ENCODE assay signal across 16 cellular contexts in genomic region chr10:133162178-133162909, GRCh38. TPM values are rescaled to one million over a fixed set of nuclear protein-coding genes. Genes with fewer than 3 reads are reported as not detected.
DNase-seq lines count a peak whose midpoint lies in the region; ATAC-seq and TF ChIP-seq lines count a peak whose summit lies in the region.
"Had no signal": no experiment of that assay in that cellular context is flagged by ENCODE, and none has a peak within 500 bp of the region (broad histone marks: within the 10 kb centered on the region; RNA-seq: fewer than 3 reads in every experiment).

No MANE protein-coding gene starts in this region.

- ATAC-seq in WTC11 = no peak
- ATAC-seq: effector memory CD8-positive, alpha-beta T cell; foreskin keratinocyte had no signal

- POLR2A ChIA-PET in WTC11 (lab: Charles Lee) = no interaction called here

- H3K4me3 ChIP-seq in BLaER1 (peak overlapping the region; percentile 70; the same call in 1 of the 2 replicates), neural progenitor cell (no peak overlapping the region), stomach (no peak overlapping the region)

- H3K9ac ChIP-seq in BLaER1 = no peak overlapping the region
- no peak overlapping the region for H3K9ac ChIP-seq in neural progenitor cell

- DNase-seq in WTC11 (ENCODE audit: low spot score) (no peak), head of caudate nucleus (peak in 35 of 42 donors; percentile 28 to 83 (median 61)), neural progenitor cell (ENCODE audit: low spot score) (no peak), MV-4-11 (lab: John Stamatoyannopoulos, UW) (no peak), osteocyte (ENCODE audit: extremely low spot score, unreplicated experiment) (no peak), stomach (no peak), SIG-M5 treated with dmso at 0.1 percent for 504 hours (lab: John Stamatoyannopoulos, UW; ENCODE audit: unreplicated experiment) (no peak)
- DNase-seq: activated CD4-positive, CD25-positive, alpha-beta regulatory T cell; effector memory CD8-positive, alpha-beta T cell; foreskin keratinocyte; NCI-H1048; stimulated activated CD4-positive, alpha-beta T cell treated with anti-CD3 and anti-CD28 coated beads, Interleukin-12 subunit alpha, Interleukin-12 subunit beta, amount 100 ng/mL, for 4 hours had no signal

- no peak for TF ChIP-seq CTCF in WTC11 (IDR thresholded peaks at IDR 0.05)
- no peak for TF ChIP-seq CTCF in neural progenitor cell (IDR thresholded peaks at IDR 0.05)
- no peak for TF ChIP-seq CTCF in osteocyte (IDR thresholded peaks at IDR 0.05)
- TF ChIP-seq CTCF in stomach (IDR thresholded peaks at IDR 0.05) = no peak

- TF ChIP-seq EP300 in stomach (IDR thresholded peaks at IDR 0.05) = no peak

- TF ChIP-seq POLR2A in stomach (IDR thresholded peaks at IDR 0.05) = no peak

- no peaks in the 10 kb centered on the region for H3K9me3 Mint-ChIP-seq in WTC11
- H3K9me3 Mint-ChIP-seq in neural progenitor cell = peaks cover 4% of the 10 kb centered on the region
- H3K9me3 Mint-ChIP-seq in osteocyte (ENCODE audit: unreplicated experiment) = peaks cover 4% of the 10 kb centered on the region
- H3K9me3 Mint-ChIP-seq: effector memory CD8-positive, alpha-beta T cell had no signal

- H2AFZ ChIP-seq in neural progenitor cell (replicated peaks) = no peak overlapping the region

- H3K4me3 Mint-ChIP-seq in WTC11 (no peak overlapping the region; the same call in 1 of the 2 replicates), neural progenitor cell (peak overlapping the region; percentile 59), osteocyte (ENCODE audit: unreplicated experiment) (no peak overlapping the region)

- H3K27ac ChIP-seq in BLaER1 (no peak overlapping the region), neural progenitor cell (no peak overlapping the region), stomach (no peak overlapping the region)
- H3K27ac ChIP-seq: ascending aorta, foreskin keratinocyte, thoracic aorta had no signal

- H3K4me2 ChIP-seq in BLaER1 (peak overlapping the region; percentile 100), neural progenitor cell (no peak overlapping the region)

- peaks cover 5% of the 10 kb centered on the region; the same call in 1 of the 2 replicates for H3K36me3 Mint-ChIP-seq in WTC11
- peaks cover 4% of the 10 kb centered on the region for H3K36me3 Mint-ChIP-seq in neural progenitor cell
- H3K36me3 Mint-ChIP-seq in osteocyte (ENCODE audit: unreplicated experiment) = no peaks in the 10 kb centered on the region

- CTCF ChIA-PET in WTC11 (lab: Charles Lee) = interaction anchor here (0.8 to 1.3 kb wide), 3 partner anchors 19 to 95 kb away, joined by 3 to 4 read pairs (median 4); no protein-coding TSS in a partner anchor

- 85 to 92% (median 90%) methylated on average over 21 to 22 of the region's 22 CpGs for WGBS in stomach, 5 donors

- no peaks in the 10 kb centered on the region for H3K36me3 ChIP-seq in BLaER1
- H3K36me3 ChIP-seq in neural progenitor cell = no peaks in the 10 kb centered on the region
- H3K36me3 ChIP-seq in stomach = no peaks in the 10 kb centered on the region
- H3K36me3 ChIP-seq: ascending aorta, thoracic aorta had no signal

- no peaks in the 10 kb centered on the region for H3K79me2 ChIP-seq in neural progenitor cell (ENCODE audit: low read depth)

- H3K9me3 ChIP-seq in BLaER1 = no peaks in the 10 kb centered on the region
- H3K9me3 ChIP-seq in neural progenitor cell (ENCODE audit: low read depth) = no peaks in the 10 kb centered on the region
- H3K9me3 ChIP-seq in stomach = no peaks in the 10 kb centered on the region
- H3K9me3 ChIP-seq: ascending aorta, thoracic aorta had no signal

- H3K27ac Mint-ChIP-seq in WTC11 = peak overlapping the region; percentile 37; the same call in 1 of the 2 replicates
- H3K27ac Mint-ChIP-seq in neural progenitor cell = no peak overlapping the region
- no peak overlapping the region for H3K27ac Mint-ChIP-seq in osteocyte (ENCODE audit: unreplicated experiment)
- H3K27ac Mint-ChIP-seq: effector memory CD8-positive, alpha-beta T cell had no signal

- peaks cover 33% of the 10 kb centered on the region for H3K27me3 ChIP-seq in BLaER1
- peaks cover 16% of the 10 kb centered on the region for H3K27me3 ChIP-seq in neural progenitor cell
- H3K27me3 ChIP-seq in stomach = peaks cover 3 to 96% (median 40%) of the 10 kb centered on the region in 3 donors
- H3K27me3 ChIP-seq: ascending aorta had no signal

- peaks cover 37% of the 10 kb centered on the region for H4K20me1 ChIP-seq in BLaER1
- H4K20me1 ChIP-seq in neural progenitor cell (ENCODE audit: low read depth) = peaks cover 17% of the 10 kb centered on the region

- H3K4me1 Mint-ChIP-seq in WTC11 (peaks cover 19% of the 10 kb centered on the region), neural progenitor cell (no peaks in the 10 kb centered on the region), osteocyte (ENCODE audit: unreplicated experiment) (no peaks in the 10 kb centered on the region)

- no peaks in the 10 kb centered on the region for H3K27me3 Mint-ChIP-seq in WTC11 (ENCODE audit: low read depth)
- H3K27me3 Mint-ChIP-seq in neural progenitor cell (ENCODE audit: insufficient read depth, low read depth) = peaks cover 8% of the 10 kb centered on the region
- peaks cover 15% of the 10 kb centered on the region for H3K27me3 Mint-ChIP-seq in osteocyte (ENCODE audit: unreplicated experiment)

- peaks cover 14% of the 10 kb centered on the region for H3F3A ChIP-seq in neural progenitor cell (ENCODE audit: low read depth)

- intact Hi-C loops in head of caudate nucleus (cut with DNase I) = no loop called here
- intact Hi-C loops in stomach (cut with DNase I; ENCODE audit: low total_unique reads) = no loop called here

- H3K4me1 ChIP-seq in BLaER1 (peaks cover 63% of the 10 kb centered on the region), neural progenitor cell (peaks cover 19% of the 10 kb centered on the region), stomach (peaks cover 13 to 26% (median 24%) of the 10 kb centered on the region in 4 donors)
- H3K4me1 ChIP-seq: foreskin keratinocyte had no signal

TF ChIP-seq in WTC11, 78 proteins besides CTCF, POLR2A, EP300 and RAD21:
- TF ChIP-seq, protein P1, sequence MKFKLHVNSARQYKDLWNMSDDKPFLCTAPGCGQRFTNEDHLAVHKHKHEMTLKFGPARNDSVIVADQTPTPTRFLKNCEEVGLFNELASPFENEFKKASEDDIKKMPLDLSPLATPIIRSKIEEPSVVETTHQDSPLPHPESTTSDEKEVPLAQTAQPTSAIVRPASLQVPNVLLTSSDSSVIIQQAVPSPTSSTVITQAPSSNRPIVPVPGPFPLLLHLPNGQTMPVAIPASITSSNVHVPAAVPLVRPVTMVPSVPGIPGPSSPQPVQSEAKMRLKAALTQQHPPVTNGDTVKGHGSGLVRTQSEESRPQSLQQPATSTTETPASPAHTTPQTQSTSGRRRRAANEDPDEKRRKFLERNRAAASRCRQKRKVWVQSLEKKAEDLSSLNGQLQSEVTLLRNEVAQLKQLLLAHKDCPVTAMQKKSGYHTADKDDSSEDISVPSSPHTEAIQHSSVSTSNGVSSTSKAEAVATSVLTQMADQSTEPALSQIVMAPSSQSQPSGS (CRISPR knock-in tag; IDR thresholded peaks at IDR 0.05; ENCODE audit: borderline replicate concordance, low read depth) = no peak
- TF ChIP-seq FOXP4 (CRISPR knock-in tag; IDR thresholded peaks at IDR 0.05) (no peak), GABPB1 (CRISPR knock-in tag; IDR thresholded peaks at IDR 0.05) (peak; percentile 94), MXD4 (CRISPR knock-in tag; IDR thresholded peaks at IDR 0.05; ENCODE audit: borderline replicate concordance) (no peak)
TF ChIP-seq in WTC11: peak in this region for 1.

RNA-seq across cellular contexts. Expression of gene KNDC1, which starts 2.3 kb away (rescaled TPM):
- total RNA-seq in WTC11 (2021) (25.7 to 26.8 TPM (median 26.6 TPM) in 3 replicates), neural progenitor cell (ENCODE audit: low replicate concordance) (1.8 and 5.6 TPM in 2 replicates), osteocyte (not detected in 2 replicates), stomach (1 to 10 TPM in 2 of 5 donors, under 1 TPM in 2, not detected in 1; 0.55 to 1.7 (median 0.80) TPM)
- polyA plus RNA-seq in stomach = under 1 TPM; 0.05 to 1.00 (median 0.46) TPM
- total RNA-seq: OCI-LY7 had no signal

Comparison
In these comparisons a context has a peak if more than half of its experiments do, and no peak if none do; other contexts are left out.
1. DNase-seq: peak in head of caudate nucleus (35 of 42); none in WTC11 (single experiment), neural progenitor cell (single experiment), MV-4-11 (single experiment), osteocyte (single experiment), stomach (single experiment) and SIG-M5 treated with dmso at 0.1 percent for 504 hours (single experiment).